22 cellular contexts compared by ENCODE assay signal in the genomic region with DNA sequence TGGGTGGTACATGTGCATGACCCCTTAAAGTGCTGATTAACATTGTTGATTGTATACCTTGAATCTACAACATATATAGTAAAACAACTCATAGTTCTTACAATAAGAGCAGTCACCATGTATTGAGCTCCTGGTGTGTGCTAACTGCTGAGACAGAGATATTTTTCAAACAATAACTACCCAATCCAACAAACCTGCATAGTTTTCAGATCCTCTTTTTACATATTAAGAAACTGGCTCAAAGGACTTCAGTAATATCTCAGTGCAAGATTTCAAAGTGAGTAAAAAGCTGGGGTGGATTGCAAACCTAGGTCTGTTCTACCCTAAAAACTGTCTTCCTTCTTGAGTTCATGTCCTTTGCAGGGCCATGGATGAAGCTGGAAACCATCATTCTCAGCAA.
DNase-seq lines count a peak whose midpoint lies in the region; ATAC-seq and TF ChIP-seq lines count a peak whose summit lies in the region.
"Had no signal": no experiment of that assay in that cellular context is flagged by ENCODE, and none has a peak within 500 bp of the region (broad histone marks: within the 10 kb centered on the region; RNA-seq: fewer than 3 reads in every experiment).

No MANE protein-coding gene starts in this region.

- no peak overlapping the region for H3K27ac ChIP-seq in dorsolateral prefrontal cortex
- H3K27ac ChIP-seq: skin epidermis had no signal

- H3K4me3 ChIP-seq in dorsolateral prefrontal cortex, result no peak overlapping the region
- H3K4me3 ChIP-seq: mucosa of descending colon, skin epidermis had no signal

- no peak for TF ChIP-seq CTCF in dorsolateral prefrontal cortex (IDR thresholded peaks at IDR 0.05 in 54 of 56, conservative IDR thresholded peaks at IDR 0.05 in 2 of 56; ENCODE audit: low read depth in 1 of 56, partially characterized antibody in 56 of 56)

- peaks cover 0 to 3% (median 0%) of the 10 kb centered on the region in 45 donors for H3K27me3 ChIP-seq in dorsolateral prefrontal cortex

- peak; percentile 63 for ATAC-seq in GM21529 (IDR thresholded peaks at IDR 0.05; ENCODE audit: unreplicated experiment)
- peak; percentile 51 for ATAC-seq in HG03175 (IDR thresholded peaks at IDR 0.05; ENCODE audit: unreplicated experiment)
- ATAC-seq in GM21528 (IDR thresholded peaks at IDR 0.05; ENCODE audit: low FRiP score, unreplicated experiment), result no peak
- ATAC-seq: CD8-positive, alpha-beta T cell; HCT116; mucosa of descending colon had no signal

- intact Hi-C loops in dorsolateral prefrontal cortex (cut with DNase I), result no loop called here

- peak; percentile 33 for DNase-seq in SIG-M5 treated with dmso at 0.1 percent for 504 hours (lab: John Stamatoyannopoulos, UW; ENCODE audit: unreplicated experiment)
- no peak for DNase-seq in SIG-M5 (lab: John Stamatoyannopoulos, UW)
- no peak for DNase-seq in stimulated activated CD4-positive, alpha-beta T cell treated with anti-CD3 and anti-CD28 coated beads, Interleukin-2, amount 100 ng/mL, for 24 hours
- DNase-seq in cerebellum (ENCODE audit: low spot score), result no peak
- no peak for DNase-seq in dorsolateral prefrontal cortex
- DNase-seq: activated CD4-positive, alpha-beta memory T cell treated with anti-CD3 and anti-CD28 coated beads, Interleukin-2, amount 10 ng/mL, durations not matched to agents 7 days and 5 days; activated CD4-positive, CD25-positive, alpha-beta regulatory T cell treated with anti-CD3 and anti-CD28 coated beads, Interleukin-2, amount 50 U/mL, for 72 hours; activated naive CD8-positive, alpha-beta T cell treated with anti-CD3 and anti-CD28 coated beads for 36 hours; AML-193; CD8-positive, alpha-beta T cell; DMS153; mucosa of descending colon; NCI-H1436; NCI-H2171; NCI-H510A treated with DMSO at 0.1 percent for 48 hours; NK-92 treated with Interleukin-12 subunit alpha and Interleukin-12 subunit beta, amount 100 ng/mL, for 24 hours; stimulated activated CD4-positive, alpha-beta T cell treated with anti-CD3 and anti-CD28 coated beads, Interleukin-1b, Interleukin-23, amount 100 ng/mL, for 48 hours had no signal
